ENCODE assay signal across 14 cellular contexts in genomic region chr19:8316351-8317125, GRCh38. TPM values are rescaled to one million over a fixed set of nuclear protein-coding genes. Genes with fewer than 3 reads are reported as not detected.
DNase-seq lines count a peak whose midpoint lies in the region; ATAC-seq, FAIRE-seq and TF ChIP-seq lines count a peak whose summit lies in the region.
"Had no signal": no experiment of that assay in that cellular context is flagged by ENCODE, and none has a peak within 500 bp of the region (broad histone marks: within the 10 kb centered on the region; RNA-seq: fewer than 3 reads in every experiment).

No MANE protein-coding gene starts in this region.

- BruUV-seq in K562 (replicated peaks; lab: Mats Ljungman, UMichigan): no TSS peak

- H3K36me3 ChIP-seq in HUES48 (ENCODE audit: control insufficient read depth, insufficient read depth, low read length) (peaks cover 38% of the 10 kb centered on the region), K562 (ENCODE audit: control insufficient read depth, insufficient read depth, low read length) (peaks cover 57% of the 10 kb centered on the region; the same call in 2 of the 3 replicates), mesenchymal stem cell (ENCODE audit: control insufficient read depth in 1 of 2, insufficient read depth in 2 of 2, low read depth in 1 of 2, low read length in 2 of 2) (peaks cover 45 to 50% of the 10 kb centered on the region in 2 experiments)

- no peak for ATAC-seq in K562
- ATAC-seq: Panc1 had no signal

- H4K8ac ChIP-seq in mesenchymal stem cell (ENCODE audit: low read length): no peak overlapping the region

- H3K79me1 ChIP-seq in mesenchymal stem cell (replicated peaks; ENCODE audit: low read length, poor library complexity, severe bottlenecking): peaks cover 18% of the 10 kb centered on the region

- POLR2A ChIA-PET in K562 (lab: Yijun Ruan, JAX): interaction anchor here (0.6 to 1.3 kb wide), 3 partner anchors 13 to 1861 kb away, joined by 3 to 6 read pairs (median 3); no protein-coding TSS in a partner anchor

- H2AFZ ChIP-seq in K562 (ENCODE audit: low read depth, low read length) (no peak overlapping the region), mesenchymal stem cell (ENCODE audit: low read depth, low read length) (no peak overlapping the region)

- H3K9ac ChIP-seq in HUES48 (ENCODE audit: low read depth, low read length): no peak overlapping the region
- H3K9ac ChIP-seq in K562 (ENCODE audit: insufficient read depth in 1 of 2, low read depth in 2 of 2, low read length in 2 of 2): peak overlapping the region in 1 of 2 experiments; percentile 43; a peak in 2 of 4 replicates
- H3K9ac ChIP-seq in mesenchymal stem cell (ENCODE audit: low read length): no peak overlapping the region

- H4K91ac ChIP-seq in mesenchymal stem cell (ENCODE audit: low read length): no peak overlapping the region

- H3K18ac ChIP-seq in mesenchymal stem cell (ENCODE audit: low read depth in 1 of 2, low read length in 2 of 2): no peak overlapping the region

- H3K27ac ChIP-seq in HUES48 (ENCODE audit: low read depth, low read length) (peak overlapping the region; percentile 47), K562 (ENCODE audit: extremely low read depth, low read depth, low read length) (no peak overlapping the region), mesenchymal stem cell (ENCODE audit: low read length, poor library complexity, severe bottlenecking) (no peak overlapping the region)
- H3K27ac ChIP-seq: tibial nerve had no signal

- intact Hi-C loops in K562 (cut with micrococcal nuclease): no loop called here

- H2AK5ac ChIP-seq in mesenchymal stem cell (ENCODE audit: low read length, severe bottlenecking): no peak overlapping the region

- 0 out of 2 replicates have a peak, but pooled peaks have one; percentile 25 for TF ChIP-seq POLR2A in K562 (conservative IDR thresholded peaks at IDR 0.05)

- H4K20me1 ChIP-seq in K562 (replicated peaks; ENCODE audit: control insufficient read depth, insufficient read depth, low read length): no peaks in the 10 kb centered on the region

- no peak overlapping the region for H3K23ac ChIP-seq in mesenchymal stem cell (ENCODE audit: low read length in 2 of 2)

- no peaks in the 10 kb centered on the region for H3K9me1 ChIP-seq in K562 (ENCODE audit: control insufficient read depth, insufficient read depth, low read length)

- no peak overlapping the region for H2BK12ac ChIP-seq in mesenchymal stem cell (ENCODE audit: low read length in 2 of 2)

- in situ Hi-C loops in K562 (cut with MboI): no loop called here

- TF ChIP-seq RAD21 in K562 (CRISPR knock-in tag; conservative IDR thresholded peaks at IDR 0.05 in 1 of 2, IDR thresholded peaks at IDR 0.05 in 1 of 2): no peak

- CTCF ChIA-PET in K562 (lab: Yijun Ruan, JAX; ENCODE audit: low intra/inter-chr PET ratio): interaction anchor here (0.5 kb wide), 1 partner anchor 265 kb away, joined by 4 read pairs; no protein-coding TSS in a partner anchor

- FAIRE-seq in K562 (lab: Jason Lieb, UNC): no peak
- FAIRE-seq: colon had no signal

- TF ChIP-seq EP300 in K562 (IDR thresholded peaks at IDR 0.05; ENCODE audit: low read length): no peak

- no peak overlapping the region for H2BK120ac ChIP-seq in mesenchymal stem cell (ENCODE audit: low read depth, low read length)

- H3K9me3 ChIP-seq in HUES48 (ENCODE audit: control insufficient read depth, insufficient read depth, low read length) (no peaks in the 10 kb centered on the region), K562 (replicated peaks; ENCODE audit: control insufficient read depth, insufficient read depth, low read depth, low read length) (no peaks in the 10 kb centered on the region), mesenchymal stem cell (ENCODE audit: control insufficient read depth, low read length) (no peaks in the 10 kb centered on the region)
- H3K9me3 ChIP-seq: tibial nerve had no signal

- H3K4me3 ChIP-seq in HUES48 (ENCODE audit: low read depth, low read length) (no peak overlapping the region), K562 (no peak overlapping the region), mesenchymal stem cell (ENCODE audit: insufficient read depth in 1 of 2, low read depth in 1 of 2, low read length in 2 of 2) (no peak overlapping the region)
- H3K4me3 ChIP-seq: tibial nerve had no signal

- H2BK5ac ChIP-seq in mesenchymal stem cell (ENCODE audit: low read depth, low read length, poor library complexity, severe bottlenecking): no peak overlapping the region

- no peak overlapping the region for H3K4ac ChIP-seq in mesenchymal stem cell (ENCODE audit: low read depth in 1 of 2, low read length in 2 of 2)

- H3K14ac ChIP-seq in mesenchymal stem cell (ENCODE audit: low read length in 2 of 2): no peak overlapping the region

- WGBS in K562 (ENCODE audit: insufficient coverage, low coverage, missing lambda C conversion rate): 91% methylated on average over 14 of the region's 14 CpGs
- 84% methylated on average over 14 of the region's 14 CpGs for WGBS in mesenchymal stem cell

- TF ChIP-seq CTCF in K562 (IDR thresholded peaks at IDR 0.05 in 2 of 3, conservative IDR thresholded peaks at IDR 0.05 in 1 of 3; ENCODE audit: insufficient read depth in 2 of 3, low read depth in 1 of 3, low read length in 3 of 3): no peak

- peaks cover 8% of the 10 kb centered on the region; the same call in 1 of the 2 replicates for H3K4me1 ChIP-seq in HUES48 (ENCODE audit: control insufficient read depth, insufficient read depth, low read length)
- peaks cover 0 to 12% of the 10 kb centered on the region in 2 experiments; a peak in 3 of 5 replicates for H3K4me1 ChIP-seq in K562 (replicated peaks in 1 of 2; ENCODE audit: control insufficient read depth in 2 of 2, insufficient read depth in 2 of 2, low read length in 2 of 2)
- peaks cover 8% of the 10 kb centered on the region for H3K4me1 ChIP-seq in mesenchymal stem cell (ENCODE audit: control insufficient read depth, insufficient read depth, low read depth, low read length)

- DNase-seq in K562 (ENCODE audit: extremely low read depth in 1 of 4, low spot score in 3 of 4): peak in 1 of 4 experiments; percentile 4
- DNase-seq in mesenteric fat pad (ENCODE audit: low spot score): no peak
- no peak for DNase-seq in mesenchymal stem cell
- DNase-seq: AML-193; anterior cingulate cortex; immature natural killer cell; NCI-H2029; NCI-H524 treated with DMSO at 0.1 percent for 48 hours; nucleus accumbens; stimulated activated CD4-positive, alpha-beta T cell treated with anti-CD3 and anti-CD28 coated beads, Interleukin-4, amount 100 ng/mL, for 24 hours had no signal

- no peak overlapping the region for H2BK15ac ChIP-seq in mesenchymal stem cell (ENCODE audit: low read depth, poor library complexity, severe bottlenecking)

- no peaks in the 10 kb centered on the region for H3K27me3 ChIP-seq in HUES48 (ENCODE audit: control insufficient read depth, insufficient read depth, low read length)
- H3K27me3 ChIP-seq in K562 (ENCODE audit: control insufficient read depth in 2 of 2, insufficient read depth in 2 of 2, low read length in 2 of 2): no peaks in the 10 kb centered on the region
- H3K27me3 ChIP-seq in mesenchymal stem cell (ENCODE audit: control insufficient read depth in 1 of 2, insufficient read depth in 1 of 2, low read length in 2 of 2): no peaks in the 10 kb centered on the region
- H3K27me3 ChIP-seq: tibial nerve had no signal

- H3K4me2 ChIP-seq in K562 (ENCODE audit: insufficient read depth, low read length) (no peak overlapping the region), mesenchymal stem cell (ENCODE audit: low read length, poor library complexity, severe bottlenecking) (no peak overlapping the region)

- H3K79me2 ChIP-seq in K562 (ENCODE audit: control insufficient read depth, insufficient read depth, low read length): peaks cover 25% of the 10 kb centered on the region

RNA-seq across cellular contexts. Expression of gene NDUFA7, which starts 4.6 kb away (rescaled TPM):
- total RNA-seq in K562 (2011; cell fraction: chromatin; rRNA removed; ENCODE audit: low replicate concordance): 14.3 and 43.7 TPM in 2 replicates
- total RNA-seq in K562 (2011; cell fraction: nucleolus; rRNA removed): 43.4 and 46.7 TPM in 2 replicates
- total RNA-seq in K562 (2011; cell fraction: nucleoplasm; rRNA removed): 37.7 and 37.8 TPM in 2 replicates
- total RNA-seq in K562 (2014; rRNA removed): 114 and 148 TPM in 2 replicates
- total RNA-seq in K562 (2014; rRNA removed; fragmentation: Illumina TruSeq; extraction: Trizol): 49.8 and 70.8 TPM in 2 replicates
- total RNA-seq in K562 (2015; rRNA removed; fragmentation: Illumina TruSeq; extraction: Trizol): 134 and 142 TPM in 2 replicates
- total RNA-seq in K562 (2021): 101 and 105 TPM in 2 replicates
- 79.6 and 135 TPM in 2 replicates for polyA plus RNA-seq in K562 (2011; rRNA removed)
- 201 and 321 TPM in 2 replicates for polyA plus RNA-seq in K562 (2011; cell fraction: cytosol; rRNA removed)
- 93.7 and 110 TPM in 2 replicates for polyA plus RNA-seq in K562 (2011; cell fraction: nucleus; rRNA removed)
- polyA plus RNA-seq in K562 (2012): 150 and 163 TPM in 2 replicates
- polyA plus RNA-seq in K562 (2014; fragmentation: Illumina TruSeq; extraction: Trizol): 212 and 228 TPM in 2 replicates
- 100 to 1,000 TPM; 312 to 348 TPM for polyA plus RNA-seq in K562 (2014; fragmentation: Nextera tagmentation; extraction: Ambion mirVana)
- polyA plus RNA-seq in K562 (2014; rRNA removed): 152 and 187 TPM in 2 replicates
- polyA minus RNA-seq in K562 (2011; rRNA and poly(A)+ RNA removed): 23.9 and 35.3 TPM in 2 replicates
- polyA minus RNA-seq in K562 (2011; cell fraction: cytosol; rRNA and poly(A)+ RNA removed): 67.7 and 108 TPM in 2 replicates
- polyA minus RNA-seq in K562 (2011; cell fraction: nucleus; rRNA and poly(A)+ RNA removed): 13.7 and 28.9 TPM in 2 replicates
- total RNA-seq in mesenteric fat pad: 39.9 TPM
- 104 TPM for polyA plus RNA-seq in mesenchymal stem cell (2013, experiment 1 of 2)
- 104 TPM for polyA plus RNA-seq in mesenchymal stem cell (2013, experiment 2 of 2)

RNA-seq across cellular contexts. Expression of gene RPS28, which starts 4.8 kb away (rescaled TPM):
- total RNA-seq in K562 (2011; cell fraction: chromatin; rRNA removed; ENCODE audit: low replicate concordance): 88.1 and 153 TPM in 2 replicates
- 167 TPM in 2 replicates for total RNA-seq in K562 (2011; cell fraction: nucleolus; rRNA removed)
- 206 and 397 TPM in 2 replicates for total RNA-seq in K562 (2011; cell fraction: nucleoplasm; rRNA removed)
- total RNA-seq in K562 (2014; rRNA removed) (1,864 and 2,438 TPM in 2 replicates), K562 (2014; rRNA removed; fragmentation: Illumina TruSeq; extraction: Trizol) (130 and 165 TPM in 2 replicates), K562 (2015; rRNA removed; fragmentation: Illumina TruSeq; extraction: Trizol) (471 and 527 TPM in 2 replicates), K562 (2021) (2,747 and 3,081 TPM in 2 replicates), mesenteric fat pad (1,239 TPM)
- polyA plus RNA-seq in K562 (2011; rRNA removed) (662 and 1,013 TPM in 2 replicates), K562 (2014; fragmentation: Illumina TruSeq; extraction: Trizol) (866 and 1,057 TPM in 2 replicates), K562 (2014; fragmentation: Nextera tagmentation; extraction: Ambion mirVana) (1,000 to 10,000 TPM; 2,724 to 2,827 TPM), K562 (2014; rRNA removed) (1,303 and 1,847 TPM in 2 replicates)
- polyA plus RNA-seq in K562 (2011; cell fraction: cytosol; rRNA removed): 1,028 and 1,084 TPM in 2 replicates
- polyA plus RNA-seq in K562 (2011; cell fraction: nucleus; rRNA removed): 641 and 754 TPM in 2 replicates
- polyA plus RNA-seq in K562 (2012): 3,105 and 3,833 TPM in 2 replicates
- 177 and 211 TPM in 2 replicates for polyA minus RNA-seq in K562 (2011; rRNA and poly(A)+ RNA removed)
- 416 and 590 TPM in 2 replicates for polyA minus RNA-seq in K562 (2011; cell fraction: cytosol; rRNA and poly(A)+ RNA removed)
- polyA minus RNA-seq in K562 (2011; cell fraction: nucleus; rRNA and poly(A)+ RNA removed): 61.5 and 90.0 TPM in 2 replicates
- polyA plus RNA-seq in mesenchymal stem cell (2013, experiment 1 of 2): 1,490 TPM
- polyA plus RNA-seq in mesenchymal stem cell (2013, experiment 2 of 2): 1,615 TPM

RNA-seq across cellular contexts. Expression of gene CD320, which starts 8.4 kb away (rescaled TPM):
- 13.8 and 50.6 TPM in 2 replicates for total RNA-seq in K562 (2011; cell fraction: chromatin; rRNA removed; ENCODE audit: low replicate concordance)
- total RNA-seq in K562 (2011; cell fraction: nucleolus; rRNA removed): 113 and 115 TPM in 2 replicates
- total RNA-seq in K562 (2011; cell fraction: nucleoplasm; rRNA removed): 51.0 and 58.3 TPM in 2 replicates
- total RNA-seq in K562 (2014; rRNA removed) (71.4 and 100 TPM in 2 replicates), K562 (2014; rRNA removed; fragmentation: Illumina TruSeq; extraction: Trizol) (7.9 and 13.3 TPM in 2 replicates), K562 (2015; rRNA removed; fragmentation: Illumina TruSeq; extraction: Trizol) (42.3 and 45.6 TPM in 2 replicates), K562 (2021) (94.5 and 97.0 TPM in 2 replicates), mesenteric fat pad (55.2 TPM)
- polyA plus RNA-seq in K562 (2011; rRNA removed) (34.4 and 42.4 TPM in 2 replicates), K562 (2014; fragmentation: Illumina TruSeq; extraction: Trizol) (29.4 and 47.0 TPM in 2 replicates), K562 (2014; fragmentation: Nextera tagmentation; extraction: Ambion mirVana) (1 to 10 TPM in 1 of 2 experiments, under 1 TPM in 1; 0.45 to 2.5 TPM), K562 (2014; rRNA removed) (75.0 and 81.0 TPM in 2 replicates)
- polyA plus RNA-seq in K562 (2011; cell fraction: cytosol; rRNA removed): 79.7 and 224 TPM in 2 replicates
- polyA plus RNA-seq in K562 (2011; cell fraction: nucleus; rRNA removed): 32.2 and 55.2 TPM in 2 replicates
- polyA plus RNA-seq in K562 (2012): 63.8 and 67.0 TPM in 2 replicates
- polyA minus RNA-seq in K562 (2011; rRNA and poly(A)+ RNA removed): 4.9 and 8.8 TPM in 2 replicates
- polyA minus RNA-seq in K562 (2011; cell fraction: cytosol; rRNA and poly(A)+ RNA removed): 23.0 and 32.5 TPM in 2 replicates
- 8.1 and 8.7 TPM in 2 replicates for polyA minus RNA-seq in K562 (2011; cell fraction: nucleus; rRNA and poly(A)+ RNA removed)
- polyA plus RNA-seq in mesenchymal stem cell (2013, experiment 1 of 2): 16.5 TPM
- 16.4 TPM for polyA plus RNA-seq in mesenchymal stem cell (2013, experiment 2 of 2)

RNA-seq across cellular contexts. Expression of gene KANK3, which starts 26.5 kb away (rescaled TPM):
- 0.44 and 1.0 TPM in 2 replicates for total RNA-seq in K562 (2011; cell fraction: chromatin; rRNA removed; ENCODE audit: low replicate concordance)
- total RNA-seq in K562 (2011; cell fraction: nucleolus; rRNA removed): 0.53 and 0.83 TPM in 2 replicates
- total RNA-seq in K562 (2011; cell fraction: nucleoplasm; rRNA removed): 0.76 and 0.95 TPM in 2 replicates
- not detected in 2 replicates for total RNA-seq in K562 (2014; rRNA removed)
- total RNA-seq in K562 (2014; rRNA removed; fragmentation: Illumina TruSeq; extraction: Trizol): not detected in 2 replicates
- total RNA-seq in K562 (2015; rRNA removed; fragmentation: Illumina TruSeq; extraction: Trizol): not detected in 2 replicates
- total RNA-seq in K562 (2021): 0.22 and 0.40 TPM in 2 replicates
- 0.08 TPM in 2 replicates for polyA plus RNA-seq in K562 (2011; rRNA removed)
- polyA plus RNA-seq in K562 (2011; cell fraction: cytosol; rRNA removed): 0.10 and 0.27 TPM in 2 replicates
- polyA plus RNA-seq in K562 (2011; cell fraction: nucleus; rRNA removed): 0.41 and 0.82 TPM in 2 replicates
- 0.14 and 0.18 TPM in 2 replicates for polyA plus RNA-seq in K562 (2012)
- 0.06 TPM in 1 of 2 replicates, not detected in the other for polyA plus RNA-seq in K562 (2014; fragmentation: Illumina TruSeq; extraction: Trizol)
- under 1 TPM in 1 of 2 experiments, not detected in 1; 0.03 TPM for polyA plus RNA-seq in K562 (2014; fragmentation: Nextera tagmentation; extraction: Ambion mirVana)
- polyA plus RNA-seq in K562 (2014; rRNA removed): not detected in 2 replicates
- polyA minus RNA-seq in K562 (2011; rRNA and poly(A)+ RNA removed): not detected in 2 replicates
- polyA minus RNA-seq in K562 (2011; cell fraction: cytosol; rRNA and poly(A)+ RNA removed): not detected in 2 replicates
- polyA minus RNA-seq in K562 (2011; cell fraction: nucleus; rRNA and poly(A)+ RNA removed): 0.11 and 0.54 TPM in 2 replicates
- total RNA-seq in mesenteric fat pad: 28.6 TPM
- 0.14 TPM for polyA plus RNA-seq in mesenchymal stem cell (2013, experiment 1 of 2)
- polyA plus RNA-seq in mesenchymal stem cell (2013, experiment 2 of 2): 0.23 TPM

RNA-seq across cellular contexts. Expression of gene ANGPTL4, which starts 47.4 kb away (rescaled TPM):
- total RNA-seq in K562 (2011; cell fraction: chromatin; rRNA removed; ENCODE audit: low replicate concordance): 0.35 and 2.5 TPM in 2 replicates
- total RNA-seq in K562 (2011; cell fraction: nucleolus; rRNA removed): 1.8 and 4.8 TPM in 2 replicates
- 1.4 and 1.8 TPM in 2 replicates for total RNA-seq in K562 (2011; cell fraction: nucleoplasm; rRNA removed)
- 0.05 and 0.33 TPM in 2 replicates for total RNA-seq in K562 (2014; rRNA removed)
- total RNA-seq in K562 (2014; rRNA removed; fragmentation: Illumina TruSeq; extraction: Trizol): not detected in 2 replicates
- total RNA-seq in K562 (2015; rRNA removed; fragmentation: Illumina TruSeq; extraction: Trizol): 0.08 and 0.22 TPM in 2 replicates
- total RNA-seq in K562 (2021): 0.20 and 0.24 TPM in 2 replicates
- polyA plus RNA-seq in K562 (2011; rRNA removed): 0.64 and 0.77 TPM in 2 replicates
- polyA plus RNA-seq in K562 (2011; cell fraction: cytosol; rRNA removed): 0.46 and 3.3 TPM in 2 replicates
- 0.94 and 4.1 TPM in 2 replicates for polyA plus RNA-seq in K562 (2011; cell fraction: nucleus; rRNA removed)
- polyA plus RNA-seq in K562 (2012): 0.61 and 0.65 TPM in 2 replicates
- polyA plus RNA-seq in K562 (2014; fragmentation: Illumina TruSeq; extraction: Trizol): 0.32 TPM in 1 of 2 replicates, not detected in the other
- not detected for polyA plus RNA-seq in K562 (2014; fragmentation: Nextera tagmentation; extraction: Ambion mirVana)
- polyA plus RNA-seq in K562 (2014; rRNA removed): 0.15 and 0.85 TPM in 2 replicates
- 0.46 TPM in 1 of 2 replicates, not detected in the other for polyA minus RNA-seq in K562 (2011; rRNA and poly(A)+ RNA removed)
- 2.3 TPM in 1 of 2 replicates, not detected in the other for polyA minus RNA-seq in K562 (2011; cell fraction: cytosol; rRNA and poly(A)+ RNA removed)
- polyA minus RNA-seq in K562 (2011; cell fraction: nucleus; rRNA and poly(A)+ RNA removed): 0.78 and 1.8 TPM in 2 replicates
- total RNA-seq in mesenteric fat pad: 753 TPM
- 48.8 TPM for polyA plus RNA-seq in mesenchymal stem cell (2013, experiment 1 of 2)
- polyA plus RNA-seq in mesenchymal stem cell (2013, experiment 2 of 2): 48.5 TPM
- polyA plus RNA-seq: immature natural killer cell had no signal
